Comparison of ENCODE assay signal across 8 cellular contexts in the genomic region with DNA sequence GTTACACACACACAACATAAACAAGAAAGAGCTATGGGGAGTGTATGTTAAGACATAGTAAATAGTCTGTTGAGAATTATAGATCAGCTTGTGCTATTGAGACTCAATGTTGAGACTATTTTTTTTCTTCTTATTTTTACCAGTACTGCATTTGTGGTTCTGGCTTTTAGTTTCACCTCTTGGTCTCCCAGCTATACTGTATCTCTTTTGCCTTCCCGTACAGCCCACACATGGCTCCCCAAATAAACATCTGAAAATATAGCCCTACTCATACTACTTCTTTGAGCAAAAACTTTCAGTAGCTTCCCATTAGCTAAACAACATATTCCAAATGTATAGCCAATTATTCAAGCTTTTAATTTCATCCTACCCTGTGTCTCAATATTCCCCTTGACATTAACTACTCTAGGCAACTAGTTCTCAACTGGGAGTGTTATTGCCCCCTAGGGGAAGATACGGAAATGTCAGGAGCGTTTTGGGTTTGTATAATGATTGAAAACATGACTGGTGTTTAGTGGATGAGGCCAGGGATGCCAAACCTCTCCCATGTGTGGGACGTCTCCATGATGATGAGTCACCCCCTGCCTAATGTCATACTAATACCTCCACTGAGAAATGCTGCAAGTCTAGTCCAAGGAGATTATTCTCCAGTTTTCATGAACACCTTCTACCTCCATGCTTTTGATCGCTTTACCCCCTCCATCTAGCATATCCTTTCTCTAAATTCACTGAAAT. TPM values are rescaled to one million over a fixed set of nuclear protein-coding genes. Genes with fewer than 3 reads are reported as not detected.
DNase-seq lines count a peak whose midpoint lies in the region; ATAC-seq, FAIRE-seq and TF ChIP-seq lines count a peak whose summit lies in the region.

No MANE protein-coding gene starts in this region.

- FAIRE-seq in pancreas (lab: Jason Lieb, UNC): no peak

- H3K36me3 ChIP-seq in pancreas: no peaks in the 10 kb centered on the region

- DNase-seq in activated CD4-positive, alpha-beta T cell treated with anti-CD3 and anti-CD28 coated beads, Interleukin-2, amount 10 ng/mL, durations not matched to agents 7 days and 5 days: peak; percentile 18
- DNase-seq in activated CD4-positive, alpha-beta T cell treated with anti-CD3 and anti-CD28 coated beads for 1 hour: no peak
- peak; percentile 6 to 25 for DNase-seq in HL-60 (ENCODE audit: low read depth in 1 of 2, low spot score in 1 of 2)
- peak; percentile 64 for DNase-seq in RWPE1 (ENCODE audit: low spot score)
- peak; percentile 70 for DNase-seq in fibroblast of gingiva (ENCODE audit: low read depth)
- DNase-seq in pancreas: peak in 2 of 6 donors; percentile 11 to 52
- no peak for DNase-seq in activated naive CD4-positive, alpha-beta T cell treated with anti-CD3 and anti-CD28 coated beads, Interleukin-2, amount 50 U/mL, for 16 hours

- H3K4me1 Mint-ChIP-seq in activated CD4-positive, alpha-beta T cell treated with anti-CD3 and anti-CD28 coated beads, Interleukin-2, amount 10 ng/mL, durations not matched to agents 7 days and 5 days: no peaks in the 10 kb centered on the region

- H3K27ac ChIP-seq in HL-60 (replicated peaks): no peak overlapping the region
- no peak overlapping the region for H3K27ac ChIP-seq in RWPE1
- no peak overlapping the region for H3K27ac ChIP-seq in pancreas

- no peak overlapping the region for H3K27ac Mint-ChIP-seq in activated CD4-positive, alpha-beta T cell treated with anti-CD3 and anti-CD28 coated beads, Interleukin-2, amount 10 ng/mL, durations not matched to agents 7 days and 5 days

- WGBS in pancreas, 2 donors: 39 to 40% methylated on average over 5 of the region's 5 CpGs

- peaks cover 2% of the 10 kb centered on the region for H3K27me3 Mint-ChIP-seq in activated CD4-positive, alpha-beta T cell treated with anti-CD3 and anti-CD28 coated beads, Interleukin-2, amount 10 ng/mL, durations not matched to agents 7 days and 5 days

- no peak overlapping the region for H3K4me3 Mint-ChIP-seq in activated CD4-positive, alpha-beta T cell treated with anti-CD3 and anti-CD28 coated beads, Interleukin-2, amount 10 ng/mL, durations not matched to agents 7 days and 5 days

- no peaks in the 10 kb centered on the region for H3K4me1 ChIP-seq in pancreas

- POLR2A ChIA-PET in activated CD4-positive, alpha-beta T cell treated with anti-CD3 and anti-CD28 coated beads, Interleukin-2, amount 10 ng/mL, durations not matched to agents 7 days and 5 days (lab: Charles Lee): no interaction called here
- POLR2A ChIA-PET in RWPE1 (lab: Yijun Ruan, JAX; ENCODE audit: low non-redundant PET): no interaction called here

- ATAC-seq in GM21447 (IDR thresholded peaks at IDR 0.05; ENCODE audit: unreplicated experiment) (peak; percentile 86), pancreas (peak; percentile 58 to 84 (median 72))

- H3K27me3 ChIP-seq in HL-60 (ENCODE audit: insufficient read depth, poor library complexity, severe bottlenecking): no peaks in the 10 kb centered on the region
- no peaks in the 10 kb centered on the region for H3K27me3 ChIP-seq in pancreas

- intact Hi-C loops in pancreas (cut with DNase I): no loop called here

- H3K9me3 Mint-ChIP-seq in activated CD4-positive, alpha-beta T cell treated with anti-CD3 and anti-CD28 coated beads, Interleukin-2, amount 10 ng/mL, durations not matched to agents 7 days and 5 days: no peaks in the 10 kb centered on the region

- CTCF ChIA-PET in activated CD4-positive, alpha-beta T cell treated with anti-CD3 and anti-CD28 coated beads, Interleukin-2, amount 10 ng/mL, durations not matched to agents 7 days and 5 days (lab: Charles Lee): no interaction called here
- CTCF ChIA-PET in RWPE1 (lab: Yijun Ruan, JAX): interaction anchor here (0.5 to 2.2 kb wide), 10 partner anchors 15 to 1713 kb away, joined by 3 to 14 read pairs (median 3); no protein-coding TSS in a partner anchor

- H3K4me3 ChIP-seq in HL-60 (replicated peaks; ENCODE audit: insufficient read depth, low read length) (no peak overlapping the region), pancreas (no peak overlapping the region)

- H3K9me3 ChIP-seq in pancreas: no peaks in the 10 kb centered on the region

- no peaks in the 10 kb centered on the region for H3K36me3 Mint-ChIP-seq in activated CD4-positive, alpha-beta T cell treated with anti-CD3 and anti-CD28 coated beads, Interleukin-2, amount 10 ng/mL, durations not matched to agents 7 days and 5 days (ENCODE audit: low read depth)

- TF ChIP-seq CTCF in HL-60 (IDR thresholded peaks at IDR 0.05; ENCODE audit: insufficient read depth, low read length) (peak; percentile 51), RWPE1 (conservative IDR thresholded peaks at IDR 0.05; ENCODE audit: low read depth) (peak; percentile 40; the same call in 1 of the 2 replicates), pancreas (IDR thresholded peaks at IDR 0.05) (peak; percentile 27 to 46 (median 36))

RNA-seq across cellular contexts. Expression of a gene that starts 6.8 kb away (rescaled TPM):
- not detected for total RNA-seq in activated CD4-positive, alpha-beta T cell treated with anti-CD3 and anti-CD28 coated beads, Interleukin-2, amount 10 ng/mL, durations not matched to agents 7 days and 5 days
- not detected for total RNA-seq in pancreas
- not detected for polyA plus RNA-seq in pancreas

RNA-seq across cellular contexts. Expression of a gene that starts 53.9 kb away (rescaled TPM):
- 10 to 100 TPM; 24.5 to 28.2 TPM for total RNA-seq in activated CD4-positive, alpha-beta T cell treated with anti-CD3 and anti-CD28 coated beads, Interleukin-2, amount 10 ng/mL, durations not matched to agents 7 days and 5 days
- under 1 TPM in 5 of 6 donors, not detected in 1; 0.03 to 0.31 (median 0.16) TPM for total RNA-seq in pancreas
- polyA plus RNA-seq in pancreas: under 1 TPM in 1 of 2 donors, not detected in 1; 0.02 TPM

Comparison
In these comparisons a context has a peak if more than half of its experiments do, and no peak if none do; other contexts are left out.
1. DNase-seq: peak in activated CD4-positive, alpha-beta T cell treated with anti-CD3 and anti-CD28 coated beads, Interleukin-2, amount 10 ng/mL, durations not matched to agents 7 days and 5 days (single experiment), HL-60 (2 of 2), RWPE1 (single experiment) and fibroblast of gingiva (single experiment); none in activated CD4-positive, alpha-beta T cell treated with anti-CD3 and anti-CD28 coated beads for 1 hour (single experiment) and activated naive CD4-positive, alpha-beta T cell treated with anti-CD3 and anti-CD28 coated beads, Interleukin-2, amount 50 U/mL, for 16 hours (single experiment).
2. RNA of a gene that starts 53.9 kb away (total RNA-seq): 24.5 to 28.2 TPM in activated CD4-positive, alpha-beta T cell treated with anti-CD3 and anti-CD28 coated beads, Interleukin-2, amount 10 ng/mL, durations not matched to agents 7 days and 5 days; 0.03 to 0.31 TPM in pancreas; every median in the first group is over 10 times any median in the second.
3. Peak in every context shown above with its lines, with median percentiles within 50 percentile points of each other: CTCF ChIP-seq.